ENCODE assay signal across 8 cellular contexts in genomic region chr2:38076710-38077430, GRCh38. TPM values are rescaled to one million over a fixed set of nuclear protein-coding genes. Genes with fewer than 3 reads are reported as not detected.
DNase-seq lines count a peak whose midpoint lies in the region; ATAC-seq lines count a peak whose summit lies in the region.

No MANE protein-coding gene starts in this region.

- DNase-seq in AG08395 (ENCODE audit: low spot score) (peak; percentile 94), NOMO-1 treated with dmso at 0.1 percent for 144 hours (lab: John Stamatoyannopoulos, UW; ENCODE audit: unreplicated experiment) (peak; percentile 88), left ventricle myocardium superior (peak; percentile 86), retina (peak; percentile 82)

- H3K4me1 Mint-ChIP-seq in activated naive CD8-positive, alpha-beta T cell (ENCODE audit: low read depth) = peaks cover 18% of the 10 kb centered on the region

- H3K4me3 Mint-ChIP-seq in activated naive CD8-positive, alpha-beta T cell = peak overlapping the region; percentile 81

- H3K36me3 Mint-ChIP-seq in activated naive CD8-positive, alpha-beta T cell = no peaks in the 10 kb centered on the region

- ATAC-seq in GM18867 (IDR thresholded peaks at IDR 0.05; ENCODE audit: unreplicated experiment) = peak; percentile 47
- ATAC-seq in HG03135 (IDR thresholded peaks at IDR 0.05; ENCODE audit: unreplicated experiment) = peak; percentile 56
- peak; percentile 80 for ATAC-seq in left ventricle myocardium superior
- ATAC-seq in GM19397 (IDR thresholded peaks at IDR 0.05; ENCODE audit: unreplicated experiment) = no peak

- intact Hi-C loops in left ventricle myocardium superior (cut with micrococcal nuclease) = no loop called here

- H3K9me3 Mint-ChIP-seq in activated naive CD8-positive, alpha-beta T cell (ENCODE audit: low read depth) = no peaks in the 10 kb centered on the region

- H3K27me3 Mint-ChIP-seq in activated naive CD8-positive, alpha-beta T cell = peaks cover 29% of the 10 kb centered on the region

- H3K27ac Mint-ChIP-seq in activated naive CD8-positive, alpha-beta T cell = peak overlapping the region; percentile 92

RNA-seq across cellular contexts. Expression of gene CYP1B1, which starts 0.9 kb away (rescaled TPM):
- 16.9 TPM for total RNA-seq in left ventricle myocardium superior
